In genomic region chr17:15457723-15458094, GRCh38 we compare ENCODE assay signal across 10 cellular contexts. TPM values are rescaled to one million over a fixed set of nuclear protein-coding genes. Genes with fewer than 3 reads are reported as not detected.
DNase-seq lines count a peak whose midpoint lies in the region; ATAC-seq and TF ChIP-seq lines count a peak whose summit lies in the region.
"Had no signal": no experiment of that assay in that cellular context is flagged by ENCODE, and none has a peak within 500 bp of the region (broad histone marks: within the 10 kb centered on the region; RNA-seq: fewer than 3 reads in every experiment).

No MANE protein-coding gene starts in this region.

- H3K9me3 ChIP-seq in SK-N-SH (0 out of 2 replicates have a peak, but pooled peaks cover 3% of the 10 kb centered on the region), gastroesophageal sphincter (no peaks in the 10 kb centered on the region), tibial nerve (no peaks in the 10 kb centered on the region)
- H3K9me3 ChIP-seq: right lobe of liver had no signal

- no peaks in the 10 kb centered on the region for H3K79me2 ChIP-seq in SK-N-SH (ENCODE audit: insufficient read depth)

- TF ChIP-seq RAD21 in SK-N-SH (IDR thresholded peaks at IDR 0.05; ENCODE audit: low read length) = no peak

- TF ChIP-seq POLR2A in gastroesophageal sphincter (IDR thresholded peaks at IDR 0.05) (no peak), tibial nerve (IDR thresholded peaks at IDR 0.05) (no peak)

- H3K9me2 ChIP-seq in SK-N-SH = no peaks in the 10 kb centered on the region

- peak overlapping the region; percentile 59 to 77; a peak in 3 of 4 replicates for H3K27ac ChIP-seq in SK-N-SH (ENCODE audit: low read depth in 2 of 2, low read length in 1 of 2)
- H3K27ac ChIP-seq in gastroesophageal sphincter = peak overlapping the region; percentile 16 to 78 (median 75)
- peak overlapping the region; percentile 70 to 93 (median 82) for H3K27ac ChIP-seq in tibial nerve
- H3K27ac ChIP-seq: HL-60, right lobe of liver had no signal

- H4K20me1 ChIP-seq in SK-N-SH (ENCODE audit: insufficient read depth) = no peaks in the 10 kb centered on the region

- TF ChIP-seq EP300 in SK-N-SH (IDR thresholded peaks at IDR 0.05; ENCODE audit: borderline replicate concordance in 1 of 2, low read depth in 1 of 2, low read length in 1 of 2) (no peak), gastroesophageal sphincter (IDR thresholded peaks at IDR 0.05) (no peak), tibial nerve (IDR thresholded peaks at IDR 0.05) (peak in 1 of 2 donors; percentile 78)

- H3K9ac ChIP-seq in SK-N-SH = peak overlapping the region; percentile 17; the same call in 1 of the 2 replicates

- TF ChIP-seq CTCF in SK-N-SH (IDR thresholded peaks at IDR 0.05) (no peak), gastroesophageal sphincter (IDR thresholded peaks at IDR 0.05) (no peak), tibial nerve (IDR thresholded peaks at IDR 0.05) (no peak), GM10266 (IDR thresholded peaks at IDR 0.05; ENCODE audit: control insufficient read depth, insufficient read depth, low read depth, missing control alignments) (no peak)

- POLR2A ChIA-PET in SK-N-SH (lab: Yijun Ruan, JAX) = interaction anchor here (0.7 kb wide), 1 partner anchor 44 kb away, joined by 3 read pairs; no protein-coding TSS in a partner anchor

- peaks cover 10% of the 10 kb centered on the region for H3F3A ChIP-seq in SK-N-SH (replicated peaks; ENCODE audit: insufficient read depth)

- peak; percentile 40 for ATAC-seq in gastroesophageal sphincter

- H3K4me3 ChIP-seq in SK-N-SH (ENCODE audit: low read depth in 2 of 2, low read length in 1 of 2) (no peak overlapping the region), gastroesophageal sphincter (peak overlapping the region in 1 of 2 donors; percentile 6), tibial nerve (peak overlapping the region in 1 of 4 donors; percentile 6)
- H3K4me3 ChIP-seq: right lobe of liver had no signal

- H3K4me2 ChIP-seq in SK-N-SH = peak overlapping the region; percentile 73

- H2AFZ ChIP-seq in SK-N-SH (ENCODE audit: low read depth) = peak overlapping the region; percentile 71; the same call in 1 of the 2 replicates

- WGBS in SK-N-SH (ENCODE audit: low lambda C conversion rate) = 87% methylated on average over 4 of the region's 7 CpGs
- WGBS in gastroesophageal sphincter (ENCODE audit: low coverage in 1 of 2), 2 donors = 100% methylated on average over 3 of the region's 7 CpGs; no CpG with 5 or more reads in 1 of the 2 donors
- 17 to 31% methylated on average over 5 to 7 of the region's 7 CpGs for WGBS in tibial nerve, 2 donors

- CTCF ChIA-PET in SK-N-SH (lab: Yijun Ruan, JAX) = interaction anchor here (0.8 to 1.5 kb wide), 5 partner anchors 12 to 224 kb away, joined by 3 to 4 read pairs (median 3); no protein-coding TSS in a partner anchor

- DNase-seq in SK-N-SH (no peak), nucleus accumbens (lab: John Stamatoyannopoulos, UW) (peak in 30 of 56 donors; percentile 23 to 73 (median 53)), tibial nerve (ENCODE audit: low spot score in 2 of 2) (peak; percentile 65 to 68), SW480 (ENCODE audit: low spot score) (no peak), GM19238 (ENCODE audit: insufficient read length, low spot score) (no peak), GM10266 (ENCODE audit: extremely low spot score) (no peak)
- DNase-seq in activated effector memory CD4-positive, alpha-beta T cell treated with anti-CD3 and anti-CD28 coated beads, Interleukin-2, amount 50 U/mL, for 16 hours = no peak
- DNase-seq: right lobe of liver had no signal

- H3K4me1 ChIP-seq in SK-N-SH (ENCODE audit: control insufficient read depth in 1 of 2, insufficient read depth in 2 of 2, low read depth in 1 of 2, low read length in 1 of 2) (peaks cover 22 to 23% of the 10 kb centered on the region in 2 experiments; a peak in 3 of 4 replicates), gastroesophageal sphincter (peaks cover 8 to 86% (median 36%) of the 10 kb centered on the region in 3 donors), tibial nerve (peaks cover 7 to 96% (median 59%) of the 10 kb centered on the region in 4 donors)
- H3K4me1 ChIP-seq: right lobe of liver had no signal

- H3K27me3 ChIP-seq in SK-N-SH (ENCODE audit: insufficient read depth) (no peaks in the 10 kb centered on the region), gastroesophageal sphincter (no peaks in the 10 kb centered on the region), tibial nerve (no peaks in the 10 kb centered on the region)
- H3K27me3 ChIP-seq: right lobe of liver had no signal

- no peaks in the 10 kb centered on the region for H3K36me3 ChIP-seq in SK-N-SH (replicated peaks in 1 of 2; ENCODE audit: control insufficient read depth in 1 of 2, insufficient read depth in 2 of 2, low read length in 1 of 2)
- no peaks in the 10 kb centered on the region for H3K36me3 ChIP-seq in gastroesophageal sphincter
- H3K36me3 ChIP-seq in tibial nerve = no peaks in the 10 kb centered on the region
- H3K36me3 ChIP-seq: right lobe of liver had no signal

TF ChIP-seq in SK-N-SH, 30 proteins besides CTCF, POLR2A, EP300 and RAD21:
- TF ChIP-seq FOXM1 (IDR thresholded peaks at IDR 0.05; ENCODE audit: low read depth) = no peak
- TF ChIP-seq MXI1 (IDR thresholded peaks at IDR 0.05; ENCODE audit: low read depth, low read length) = no peak
- TF ChIP-seq, protein P1, sequence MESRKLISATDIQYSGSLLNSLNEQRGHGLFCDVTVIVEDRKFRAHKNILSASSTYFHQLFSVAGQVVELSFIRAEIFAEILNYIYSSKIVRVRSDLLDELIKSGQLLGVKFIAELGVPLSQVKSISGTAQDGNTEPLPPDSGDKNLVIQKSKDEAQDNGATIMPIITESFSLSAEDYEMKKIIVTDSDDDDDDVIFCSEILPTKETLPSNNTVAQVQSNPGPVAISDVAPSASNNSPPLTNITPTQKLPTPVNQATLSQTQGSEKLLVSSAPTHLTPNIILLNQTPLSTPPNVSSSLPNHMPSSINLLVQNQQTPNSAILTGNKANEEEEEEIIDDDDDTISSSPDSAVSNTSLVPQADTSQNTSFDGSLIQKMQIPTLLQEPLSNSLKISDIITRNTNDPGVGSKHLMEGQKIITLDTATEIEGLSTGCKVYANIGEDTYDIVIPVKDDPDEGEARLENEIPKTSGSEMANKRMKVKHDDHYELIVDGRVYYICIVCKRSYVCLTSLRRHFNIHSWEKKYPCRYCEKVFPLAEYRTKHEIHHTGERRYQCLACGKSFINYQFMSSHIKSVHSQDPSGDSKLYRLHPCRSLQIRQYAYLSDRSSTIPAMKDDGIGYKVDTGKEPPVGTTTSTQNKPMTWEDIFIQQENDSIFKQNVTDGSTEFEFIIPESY (IDR thresholded peaks at IDR 0.05; ENCODE audit: borderline replicate concordance, low read depth) = no peak
- no peak for TF ChIP-seq NRF1 (IDR thresholded peaks at IDR 0.05; ENCODE audit: low read depth, low read length)
- no peak for TF ChIP-seq MEF2A (IDR thresholded peaks at IDR 0.05; ENCODE audit: borderline replicate concordance, low read depth)
- no peak for TF ChIP-seq USF1 (IDR thresholded peaks at IDR 0.05; ENCODE audit: borderline replicate concordance, low read depth)
- no peak for TF ChIP-seq RFX5 (IDR thresholded peaks at IDR 0.05; ENCODE audit: low read length)
- no peak for TF ChIP-seq POLR2AphosphoS5 (IDR thresholded peaks at IDR 0.05; ENCODE audit: low read depth, low read length)
- TF ChIP-seq, protein P2, sequence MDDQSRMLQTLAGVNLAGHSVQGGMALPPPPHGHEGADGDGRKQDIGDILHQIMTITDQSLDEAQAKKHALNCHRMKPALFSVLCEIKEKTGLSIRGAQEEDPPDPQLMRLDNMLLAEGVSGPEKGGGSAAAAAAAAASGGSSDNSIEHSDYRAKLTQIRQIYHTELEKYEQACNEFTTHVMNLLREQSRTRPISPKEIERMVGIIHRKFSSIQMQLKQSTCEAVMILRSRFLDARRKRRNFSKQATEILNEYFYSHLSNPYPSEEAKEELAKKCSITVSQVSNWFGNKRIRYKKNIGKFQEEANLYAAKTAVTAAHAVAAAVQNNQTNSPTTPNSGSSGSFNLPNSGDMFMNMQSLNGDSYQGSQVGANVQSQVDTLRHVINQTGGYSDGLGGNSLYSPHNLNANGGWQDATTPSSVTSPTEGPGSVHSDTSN (IDR thresholded peaks at IDR 0.05) = no peak
- no peak for TF ChIP-seq TCF12 (IDR thresholded peaks at IDR 0.05)

RNA-seq across cellular contexts. Expression of gene CDRT4, which starts 9.7 kb away (rescaled TPM):
- polyA plus RNA-seq in SK-N-SH (2012; rRNA removed) = 3.8 and 4.6 TPM in 2 replicates
- 0.15 and 0.39 TPM in 2 replicates for polyA plus RNA-seq in SK-N-SH (2012; cell fraction: cytosol; rRNA removed)
- polyA plus RNA-seq in SK-N-SH (2012; cell fraction: nucleus; rRNA removed) = 39.1 and 56.6 TPM in 2 replicates
- 1 to 10 TPM; 5.4 to 5.9 (median 5.5) TPM for total RNA-seq in gastroesophageal sphincter
- 10 to 100 TPM in 3 of 4 donors, 1 to 10 TPM in 1; 2.1 to 18.9 (median 12.4) TPM for total RNA-seq in tibial nerve

Comparison
In these comparisons a context has a peak if more than half of its experiments do, and no peak if none do; other contexts are left out.
1. DNase-seq: peak in nucleus accumbens (30 of 56) and tibial nerve (2 of 2); none in SK-N-SH (single experiment), SW480 (single experiment), GM19238 (single experiment), GM10266 (single experiment) and activated effector memory CD4-positive, alpha-beta T cell treated with anti-CD3 and anti-CD28 coated beads, Interleukin-2, amount 50 U/mL, for 16 hours (single experiment).
2. Peak in every context shown above with its lines, with median percentiles within 50 percentile points of each other: H3K27ac ChIP-seq.